ENCODE assay signal across 1 cellular context in genomic region chr3:69249001-69249400, GRCh38.
TF ChIP-seq lines count a peak whose summit lies in the region.

No MANE protein-coding gene starts in this region.

TF ChIP-seq in GM23338, 12 proteins besides CTCF, POLR2A, EP300 and RAD21 (continued from another document):
- TF ChIP-seq ZNF462 (CRISPR knock-in tag; IDR thresholded peaks at IDR 0.05) (no peak), EZH2phosphoT487 (IDR thresholded peaks at IDR 0.05; ENCODE audit: unreplicated experiment) (no peak), ETS1 (IDR thresholded peaks at IDR 0.05) (no peak), NANOG (IDR thresholded peaks at IDR 0.05; ENCODE audit: borderline replicate concordance) (no peak), ZNF331 (CRISPR knock-in tag; IDR thresholded peaks at IDR 0.05; ENCODE audit: low read depth) (no peak), CREB1 (CRISPR knock-in tag; IDR thresholded peaks at IDR 0.05; ENCODE audit: low read depth) (no peak)
